Comparison of ENCODE assay signal across 1 cellular context in genomic region chr6:159790947-159791598, GRCh38.
A peak's percentile ranks its signal among the peaks of the same experiment; 100 is the strongest.
TF ChIP-seq lines count a peak whose summit lies in the region.

No MANE protein-coding gene starts in this region.

TF ChIP-seq in HepG2, 621 proteins besides CTCF, POLR2A, EP300 and RAD21 (continues in another document):
- TF ChIP-seq ZFP37 (CRISPR knock-in tag; IDR thresholded peaks at IDR 0.05; ENCODE audit: borderline replicate concordance) (0 out of 2 replicates have a peak, but pooled peaks have one; percentile 21), ZBTB3 (CRISPR knock-in tag; IDR thresholded peaks at IDR 0.05; ENCODE audit: borderline replicate concordance, low read depth) (no peak), AKAP8 (CRISPR knock-in tag; IDR thresholded peaks at IDR 0.05) (peak; percentile 66; the same call in 1 of the 2 replicates), ZNF224 (CRISPR knock-in tag; IDR thresholded peaks at IDR 0.05) (no peak), ZNF274 (CRISPR knock-in tag; IDR thresholded peaks at IDR 0.05) (no peak), MEIS2 (CRISPR knock-in tag; IDR thresholded peaks at IDR 0.05) (no peak), KDM2A (CRISPR knock-in tag; IDR thresholded peaks at IDR 0.05; ENCODE audit: borderline replicate concordance, low read depth) (0 out of 2 replicates have a peak, but pooled peaks have one; percentile 9), SCMH1 (CRISPR knock-in tag; IDR thresholded peaks at IDR 0.05; ENCODE audit: borderline replicate concordance) (no peak), ZNF510 (CRISPR knock-in tag; IDR thresholded peaks at IDR 0.05; ENCODE audit: low read depth) (no peak), SIN3A (IDR thresholded peaks at IDR 0.05; ENCODE audit: borderline replicate concordance, low read depth, low read length) (no peak), GZF1 (CRISPR knock-in tag; IDR thresholded peaks at IDR 0.05) (no peak), ZNF75D (CRISPR knock-in tag; IDR thresholded peaks at IDR 0.05; ENCODE audit: borderline replicate concordance) (0 out of 2 replicates have a peak, but pooled peaks have one; percentile 55), TBX2 (CRISPR knock-in tag; IDR thresholded peaks at IDR 0.05; ENCODE audit: borderline replicate concordance) (peak; percentile 10; the same call in 1 of the 2 replicates), KDM5B (CRISPR knock-in tag; IDR thresholded peaks at IDR 0.05; ENCODE audit: borderline replicate concordance) (0 out of 2 replicates have a peak, but pooled peaks have one; percentile 27), FOXC1 (CRISPR knock-in tag; IDR thresholded peaks at IDR 0.05; ENCODE audit: borderline replicate concordance) (peak; percentile 56; the same call in 1 of the 2 replicates), ZMYM4 (CRISPR knock-in tag; IDR thresholded peaks at IDR 0.05) (0 out of 2 replicates have a peak, but pooled peaks have one; percentile 23), TGIF2 (CRISPR knock-in tag; IDR thresholded peaks at IDR 0.05) (peak; percentile 32; the same call in 1 of the 2 replicates), MTF2 (CRISPR knock-in tag; IDR thresholded peaks at IDR 0.05; ENCODE audit: borderline replicate concordance) (0 out of 2 replicates have a peak, but pooled peaks have one; percentile 42), ZFP36 (IDR thresholded peaks at IDR 0.05; ENCODE audit: borderline replicate concordance, low read depth, low read length, partially characterized antibody) (no peak), ZNF414 (CRISPR knock-in tag; IDR thresholded peaks at IDR 0.05) (0 out of 2 replicates have a peak, but pooled peaks have one; percentile 47), LCORL (IDR thresholded peaks at IDR 0.05) (no peak), LCORL (CRISPR knock-in tag; IDR thresholded peaks at IDR 0.05) (peak; percentile 45; the same call in 1 of the 2 replicates), MXD1 (CRISPR knock-in tag; IDR thresholded peaks at IDR 0.05) (peak; percentile 10; the same call in 1 of the 2 replicates), EED (CRISPR knock-in tag; IDR thresholded peaks at IDR 0.05) (0 out of 2 replicates have a peak, but pooled peaks have one; percentile 7), ZXDC (CRISPR knock-in tag; IDR thresholded peaks at IDR 0.05) (no peak)
- TF ChIP-seq, protein P1, sequence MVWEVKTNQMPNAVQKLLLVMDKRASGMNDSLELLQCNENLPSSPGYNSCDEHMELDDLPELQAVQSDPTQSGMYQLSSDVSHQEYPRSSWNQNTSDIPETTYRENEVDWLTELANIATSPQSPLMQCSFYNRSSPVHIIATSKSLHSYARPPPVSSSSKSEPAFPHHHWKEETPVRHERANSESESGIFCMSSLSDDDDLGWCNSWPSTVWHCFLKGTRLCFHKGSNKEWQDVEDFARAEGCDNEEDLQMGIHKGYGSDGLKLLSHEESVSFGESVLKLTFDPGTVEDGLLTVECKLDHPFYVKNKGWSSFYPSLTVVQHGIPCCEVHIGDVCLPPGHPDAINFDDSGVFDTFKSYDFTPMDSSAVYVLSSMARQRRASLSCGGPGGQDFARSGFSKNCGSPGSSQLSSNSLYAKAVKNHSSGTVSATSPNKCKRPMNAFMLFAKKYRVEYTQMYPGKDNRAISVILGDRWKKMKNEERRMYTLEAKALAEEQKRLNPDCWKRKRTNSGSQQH (CRISPR knock-in tag; IDR thresholded peaks at IDR 0.05; ENCODE audit: low read depth), result peak; percentile 89
- TF ChIP-seq, protein P2, sequence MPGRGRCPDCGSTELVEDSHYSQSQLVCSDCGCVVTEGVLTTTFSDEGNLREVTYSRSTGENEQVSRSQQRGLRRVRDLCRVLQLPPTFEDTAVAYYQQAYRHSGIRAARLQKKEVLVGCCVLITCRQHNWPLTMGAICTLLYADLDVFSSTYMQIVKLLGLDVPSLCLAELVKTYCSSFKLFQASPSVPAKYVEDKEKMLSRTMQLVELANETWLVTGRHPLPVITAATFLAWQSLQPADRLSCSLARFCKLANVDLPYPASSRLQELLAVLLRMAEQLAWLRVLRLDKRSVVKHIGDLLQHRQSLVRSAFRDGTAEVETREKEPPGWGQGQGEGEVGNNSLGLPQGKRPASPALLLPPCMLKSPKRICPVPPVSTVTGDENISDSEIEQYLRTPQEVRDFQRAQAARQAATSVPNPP (CRISPR knock-in tag; IDR thresholded peaks at IDR 0.05), result 0 out of 2 replicates have a peak, but pooled peaks have one; percentile 14
- TF ChIP-seq, protein P3, sequence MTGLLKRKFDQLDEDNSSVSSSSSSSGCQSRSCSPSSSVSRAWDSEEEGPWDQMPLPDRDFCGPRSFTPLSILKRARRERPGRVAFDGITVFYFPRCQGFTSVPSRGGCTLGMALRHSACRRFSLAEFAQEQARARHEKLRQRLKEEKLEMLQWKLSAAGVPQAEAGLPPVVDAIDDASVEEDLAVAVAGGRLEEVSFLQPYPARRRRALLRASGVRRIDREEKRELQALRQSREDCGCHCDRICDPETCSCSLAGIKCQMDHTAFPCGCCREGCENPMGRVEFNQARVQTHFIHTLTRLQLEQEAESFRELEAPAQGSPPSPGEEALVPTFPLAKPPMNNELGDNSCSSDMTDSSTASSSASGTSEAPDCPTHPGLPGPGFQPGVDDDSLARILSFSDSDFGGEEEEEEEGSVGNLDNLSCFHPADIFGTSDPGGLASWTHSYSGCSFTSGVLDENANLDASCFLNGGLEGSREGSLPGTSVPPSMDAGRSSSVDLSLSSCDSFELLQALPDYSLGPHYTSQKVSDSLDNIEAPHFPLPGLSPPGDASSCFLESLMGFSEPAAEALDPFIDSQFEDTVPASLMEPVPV (CRISPR knock-in tag; IDR thresholded peaks at IDR 0.05), result no peak
- TF ChIP-seq, protein P4, sequence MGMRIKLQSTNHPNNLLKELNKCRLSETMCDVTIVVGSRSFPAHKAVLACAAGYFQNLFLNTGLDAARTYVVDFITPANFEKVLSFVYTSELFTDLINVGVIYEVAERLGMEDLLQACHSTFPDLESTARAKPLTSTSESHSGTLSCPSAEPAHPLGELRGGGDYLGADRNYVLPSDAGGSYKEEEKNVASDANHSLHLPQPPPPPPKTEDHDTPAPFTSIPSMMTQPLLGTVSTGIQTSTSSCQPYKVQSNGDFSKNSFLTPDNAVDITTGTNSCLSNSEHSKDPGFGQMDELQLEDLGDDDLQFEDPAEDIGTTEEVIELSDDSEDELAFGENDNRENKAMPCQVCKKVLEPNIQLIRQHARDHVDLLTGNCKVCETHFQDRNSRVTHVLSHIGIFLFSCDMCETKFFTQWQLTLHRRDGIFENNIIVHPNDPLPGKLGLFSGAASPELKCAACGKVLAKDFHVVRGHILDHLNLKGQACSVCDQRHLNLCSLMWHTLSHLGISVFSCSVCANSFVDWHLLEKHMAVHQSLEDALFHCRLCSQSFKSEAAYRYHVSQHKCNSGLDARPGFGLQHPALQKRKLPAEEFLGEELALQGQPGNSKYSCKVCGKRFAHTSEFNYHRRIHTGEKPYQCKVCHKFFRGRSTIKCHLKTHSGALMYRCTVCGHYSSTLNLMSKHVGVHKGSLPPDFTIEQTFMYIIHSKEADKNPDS (CRISPR knock-in tag; IDR thresholded peaks at IDR 0.05), result 0 out of 2 replicates have a peak, but pooled peaks have one; percentile 34
- TF ChIP-seq, protein P5, sequence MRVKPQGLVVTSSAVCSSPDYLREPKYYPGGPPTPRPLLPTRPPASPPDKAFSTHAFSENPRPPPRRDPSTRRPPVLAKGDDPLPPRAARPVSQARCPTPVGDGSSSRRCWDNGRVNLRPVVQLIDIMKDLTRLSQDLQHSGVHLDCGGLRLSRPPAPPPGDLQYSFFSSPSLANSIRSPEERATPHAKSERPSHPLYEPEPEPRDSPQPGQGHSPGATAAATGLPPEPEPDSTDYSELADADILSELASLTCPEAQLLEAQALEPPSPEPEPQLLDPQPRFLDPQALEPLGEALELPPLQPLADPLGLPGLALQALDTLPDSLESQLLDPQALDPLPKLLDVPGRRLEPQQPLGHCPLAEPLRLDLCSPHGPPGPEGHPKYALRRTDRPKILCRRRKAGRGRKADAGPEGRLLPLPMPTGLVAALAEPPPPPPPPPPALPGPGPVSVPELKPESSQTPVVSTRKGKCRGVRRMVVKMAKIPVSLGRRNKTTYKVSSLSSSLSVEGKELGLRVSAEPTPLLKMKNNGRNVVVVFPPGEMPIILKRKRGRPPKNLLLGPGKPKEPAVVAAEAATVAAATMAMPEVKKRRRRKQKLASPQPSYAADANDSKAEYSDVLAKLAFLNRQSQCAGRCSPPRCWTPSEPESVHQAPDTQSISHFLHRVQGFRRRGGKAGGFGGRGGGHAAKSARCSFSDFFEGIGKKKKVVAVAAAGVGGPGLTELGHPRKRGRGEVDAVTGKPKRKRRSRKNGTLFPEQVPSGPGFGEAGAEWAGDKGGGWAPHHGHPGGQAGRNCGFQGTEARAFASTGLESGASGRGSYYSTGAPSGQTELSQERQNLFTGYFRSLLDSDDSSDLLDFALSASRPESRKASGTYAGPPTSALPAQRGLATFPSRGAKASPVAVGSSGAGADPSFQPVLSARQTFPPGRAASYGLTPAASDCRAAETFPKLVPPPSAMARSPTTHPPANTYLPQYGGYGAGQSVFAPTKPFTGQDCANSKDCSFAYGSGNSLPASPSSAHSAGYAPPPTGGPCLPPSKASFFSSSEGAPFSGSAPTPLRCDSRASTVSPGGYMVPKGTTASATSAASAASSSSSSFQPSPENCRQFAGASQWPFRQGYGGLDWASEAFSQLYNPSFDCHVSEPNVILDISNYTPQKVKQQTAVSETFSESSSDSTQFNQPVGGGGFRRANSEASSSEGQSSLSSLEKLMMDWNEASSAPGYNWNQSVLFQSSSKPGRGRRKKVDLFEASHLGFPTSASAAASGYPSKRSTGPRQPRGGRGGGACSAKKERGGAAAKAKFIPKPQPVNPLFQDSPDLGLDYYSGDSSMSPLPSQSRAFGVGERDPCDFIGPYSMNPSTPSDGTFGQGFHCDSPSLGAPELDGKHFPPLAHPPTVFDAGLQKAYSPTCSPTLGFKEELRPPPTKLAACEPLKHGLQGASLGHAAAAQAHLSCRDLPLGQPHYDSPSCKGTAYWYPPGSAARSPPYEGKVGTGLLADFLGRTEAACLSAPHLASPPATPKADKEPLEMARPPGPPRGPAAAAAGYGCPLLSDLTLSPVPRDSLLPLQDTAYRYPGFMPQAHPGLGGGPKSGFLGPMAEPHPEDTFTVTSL (CRISPR knock-in tag; IDR thresholded peaks at IDR 0.05; ENCODE audit: borderline replicate concordance), result 0 out of 2 replicates have a peak, but pooled peaks have one; percentile 35
- TF ChIP-seq, protein P6, sequence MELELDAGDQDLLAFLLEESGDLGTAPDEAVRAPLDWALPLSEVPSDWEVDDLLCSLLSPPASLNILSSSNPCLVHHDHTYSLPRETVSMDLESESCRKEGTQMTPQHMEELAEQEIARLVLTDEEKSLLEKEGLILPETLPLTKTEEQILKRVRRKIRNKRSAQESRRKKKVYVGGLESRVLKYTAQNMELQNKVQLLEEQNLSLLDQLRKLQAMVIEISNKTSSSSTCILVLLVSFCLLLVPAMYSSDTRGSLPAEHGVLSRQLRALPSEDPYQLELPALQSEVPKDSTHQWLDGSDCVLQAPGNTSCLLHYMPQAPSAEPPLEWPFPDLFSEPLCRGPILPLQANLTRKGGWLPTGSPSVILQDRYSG (CRISPR knock-in tag; IDR thresholded peaks at IDR 0.05), result no peak
- TF ChIP-seq, protein P7, sequence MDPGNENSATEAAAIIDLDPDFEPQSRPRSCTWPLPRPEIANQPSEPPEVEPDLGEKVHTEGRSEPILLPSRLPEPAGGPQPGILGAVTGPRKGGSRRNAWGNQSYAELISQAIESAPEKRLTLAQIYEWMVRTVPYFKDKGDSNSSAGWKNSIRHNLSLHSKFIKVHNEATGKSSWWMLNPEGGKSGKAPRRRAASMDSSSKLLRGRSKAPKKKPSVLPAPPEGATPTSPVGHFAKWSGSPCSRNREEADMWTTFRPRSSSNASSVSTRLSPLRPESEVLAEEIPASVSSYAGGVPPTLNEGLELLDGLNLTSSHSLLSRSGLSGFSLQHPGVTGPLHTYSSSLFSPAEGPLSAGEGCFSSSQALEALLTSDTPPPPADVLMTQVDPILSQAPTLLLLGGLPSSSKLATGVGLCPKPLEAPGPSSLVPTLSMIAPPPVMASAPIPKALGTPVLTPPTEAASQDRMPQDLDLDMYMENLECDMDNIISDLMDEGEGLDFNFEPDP (CRISPR knock-in tag; conservative IDR thresholded peaks at IDR 0.05), result 0 out of 2 replicates have a peak, but pooled peaks have one; percentile 84
